In the genomic region with DNA sequence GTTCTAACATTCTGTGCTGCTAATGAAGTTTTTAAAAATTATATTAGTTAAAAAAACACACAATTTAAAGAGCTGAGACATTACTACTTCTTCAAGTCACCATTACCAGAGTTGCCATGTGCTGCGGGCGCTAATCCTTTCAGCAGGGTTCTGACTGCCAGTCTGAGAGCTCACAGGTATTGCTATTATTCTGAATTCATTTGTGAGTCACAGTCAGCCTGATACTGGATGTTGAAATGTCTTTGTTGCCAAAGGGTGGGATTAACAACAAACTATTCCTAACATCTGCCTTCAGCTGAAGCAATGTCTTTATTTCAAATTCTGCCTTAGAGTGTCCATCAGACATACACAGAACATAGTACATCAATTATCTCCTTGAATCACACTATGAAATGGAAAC, we compare ENCODE assay signal across 21 cellular contexts.
"Had no signal": no experiment of that assay in that cellular context is flagged by ENCODE, and none has a peak within 500 bp of the region (broad histone marks: within the 10 kb centered on the region; RNA-seq: fewer than 3 reads in every experiment).

No MANE protein-coding gene starts in this region.

- ATAC-seq: heart left ventricle; left lobe of liver; mucosa of descending colon; naive thymus-derived CD8-positive, alpha-beta T cell; stimulated activated naive CD8-positive, alpha-beta T cell treated with anti-CD3 and anti-CD28 coated beads, Interleukin-15, Interleukin-2, amounts not matched to agents 100 U/mL and 50 U/mL, for 24 hours had no signal

- H3K4me1 ChIP-seq: esophagus muscularis mucosa, heart left ventricle, right atrium auricular region, sigmoid colon, suprapubic skin, thyroid gland had no signal

- H3K27me3 Mint-ChIP-seq: type B pancreatic cell had no signal

- H3K36me3 Mint-ChIP-seq: naive thymus-derived CD8-positive, alpha-beta T cell; type B pancreatic cell had no signal

- H3K27me3 ChIP-seq: esophagus muscularis mucosa, heart left ventricle, neutrophil, right atrium auricular region, sigmoid colon, suprapubic skin had no signal

- H3K27ac Mint-ChIP-seq: naive thymus-derived CD8-positive, alpha-beta T cell; type B pancreatic cell had no signal

- H3K27ac ChIP-seq: dorsolateral prefrontal cortex, esophagus muscularis mucosa, heart left ventricle, neutrophil, right atrium auricular region, sigmoid colon, suprapubic skin, thyroid gland had no signal

- H3K9me3 ChIP-seq: esophagus muscularis mucosa, heart left ventricle, mucosa of descending colon, neutrophil, right atrium auricular region, sigmoid colon, suprapubic skin, thyroid gland had no signal

- H3K9me3 Mint-ChIP-seq: naive thymus-derived CD8-positive, alpha-beta T cell; type B pancreatic cell had no signal

- H3K4me3 ChIP-seq: dorsolateral prefrontal cortex, esophagus muscularis mucosa, heart left ventricle, mucosa of descending colon, right atrium auricular region, sigmoid colon, suprapubic skin, thyroid gland had no signal

- H3K4me3 Mint-ChIP-seq: naive thymus-derived CD8-positive, alpha-beta T cell; type B pancreatic cell had no signal

- H3K4me1 Mint-ChIP-seq: naive thymus-derived CD8-positive, alpha-beta T cell had no signal

- DNase-seq: cortex of kidney; dorsolateral prefrontal cortex; effector CD8-positive, alpha-beta T cell; heart left ventricle; hippocampal formation; mucosa of descending colon; naive thymus-derived CD8-positive, alpha-beta T cell; sigmoid colon; small intestine; stimulated activated CD4-positive, alpha-beta T cell treated with anti-CD3 and anti-CD28 coated beads, Interleukin-12 subunit alpha, Interleukin-12 subunit beta, amount 100 ng/mL, for 4 hours; stimulated activated naive CD8-positive, alpha-beta T cell treated with anti-CD3 and anti-CD28 coated beads, Interleukin-15, Interleukin-2, amounts not matched to agents 100 U/mL and 50 U/mL, for 24 hours; thyroid gland had no signal

- H3K36me3 ChIP-seq: esophagus muscularis mucosa, heart left ventricle, neutrophil, right atrium auricular region, sigmoid colon, suprapubic skin, thyroid gland had no signal

- FAIRE-seq: frontal cortex, islet of Langerhans, small intestine, urothelium cell line had no signal
